In the genomic region with DNA sequence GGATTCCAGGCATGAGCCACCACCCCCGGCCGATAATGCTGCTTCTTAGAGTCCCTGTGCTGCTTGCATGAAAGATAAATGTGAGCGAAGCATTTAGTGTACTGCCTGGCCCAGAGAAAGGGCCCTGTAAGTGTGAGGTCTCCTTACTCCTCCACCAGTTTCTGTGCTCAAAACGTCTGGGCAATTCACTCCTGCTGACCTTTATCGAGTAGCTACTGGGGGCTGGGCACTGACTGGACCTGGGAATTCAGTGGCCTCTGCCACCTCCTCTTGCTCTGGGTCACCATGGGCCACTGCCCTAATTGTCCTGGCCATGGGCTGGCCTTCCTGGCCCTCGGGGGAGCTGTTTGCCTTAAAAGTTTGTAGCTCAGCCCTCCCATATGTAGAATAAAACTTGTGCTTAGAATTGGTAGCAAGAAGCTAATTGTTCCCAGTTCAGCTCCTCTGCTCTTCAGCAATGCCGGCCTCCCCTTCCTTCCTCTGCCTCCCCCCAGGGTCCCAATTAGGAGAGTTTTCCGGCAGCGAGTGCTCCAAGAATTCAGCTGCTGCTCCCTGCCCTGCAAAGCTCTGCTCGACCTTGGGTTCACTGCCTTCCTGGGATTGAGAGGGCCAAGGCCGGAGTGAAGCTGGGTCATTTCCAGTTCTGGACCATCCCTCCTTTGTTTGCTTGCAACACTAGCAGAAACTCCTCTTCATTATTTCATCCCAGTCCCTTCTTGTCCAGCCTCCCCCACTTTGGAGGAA, we compare ENCODE assay signal across 1 cellular context.
TF ChIP-seq lines count a peak whose summit lies in the region.

No MANE protein-coding gene starts in this region.

TF ChIP-seq in Ishikawa, 13 proteins besides CTCF, POLR2A, EP300 and RAD21 (continued from another document):
- no peak for TF ChIP-seq USF1 (IDR thresholded peaks at IDR 0.05)
